Comparison of ENCODE assay signal across 23 cellular contexts in the genomic region with DNA sequence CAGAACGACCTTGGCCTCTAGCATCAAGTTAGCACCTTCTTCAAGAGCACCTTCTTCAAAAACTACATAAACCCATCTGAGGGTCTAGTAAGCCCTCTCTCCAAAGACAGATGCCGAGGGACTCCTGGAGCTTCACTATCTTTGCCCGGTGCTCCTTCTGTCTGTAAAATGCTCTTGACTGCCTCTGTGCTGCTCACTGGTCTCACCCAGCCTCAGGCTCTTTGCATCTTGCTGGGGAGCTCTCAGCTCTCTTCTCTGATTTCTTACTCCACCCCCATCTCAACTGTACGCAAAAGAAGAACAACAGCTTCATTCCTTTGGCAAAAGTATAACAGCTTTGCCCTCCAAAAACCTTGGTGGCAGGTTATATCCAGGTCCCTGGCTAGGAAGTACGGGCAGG.
"Had no signal": no experiment of that assay in that cellular context is flagged by ENCODE, and none has a peak within 500 bp of the region (broad histone marks: within the 10 kb centered on the region; RNA-seq: fewer than 3 reads in every experiment).

No MANE protein-coding gene starts in this region.

- H3K27ac Mint-ChIP-seq: activated CD4-positive, alpha-beta memory T cell treated with anti-CD3 and anti-CD28 coated beads, Interleukin-2, amount 10 ng/mL, durations not matched to agents 7 days and 5 days; activated CD4-positive, alpha-beta T cell treated with anti-CD3 and anti-CD28 coated beads for 36 hours; activated naive CD8-positive, alpha-beta T cell treated with anti-CD3 and anti-CD28 coated beads, Interleukin-2, amount 50 U/mL, for 24 hours; activated T-cell treated with anti-CD3 and anti-CD28 coated beads, Interleukin-2, amount 50 U/mL, for 72 hours had no signal

- H3K4me3 Mint-ChIP-seq: activated CD4-positive, alpha-beta memory T cell treated with anti-CD3 and anti-CD28 coated beads, Interleukin-2, amount 10 ng/mL, durations not matched to agents 7 days and 5 days; activated CD4-positive, alpha-beta T cell treated with anti-CD3 and anti-CD28 coated beads for 36 hours; activated naive CD8-positive, alpha-beta T cell treated with anti-CD3 and anti-CD28 coated beads, Interleukin-2, amount 50 U/mL, for 24 hours; activated T-cell treated with anti-CD3 and anti-CD28 coated beads, Interleukin-2, amount 50 U/mL, for 72 hours had no signal

- H3K9me3 ChIP-seq: ascending aorta, body of pancreas had no signal

- H3K36me3 ChIP-seq: ascending aorta had no signal

- H3K27me3 Mint-ChIP-seq: activated CD4-positive, alpha-beta memory T cell treated with anti-CD3 and anti-CD28 coated beads, Interleukin-2, amount 10 ng/mL, durations not matched to agents 7 days and 5 days; activated CD4-positive, alpha-beta T cell treated with anti-CD3 and anti-CD28 coated beads for 36 hours; activated naive CD8-positive, alpha-beta T cell treated with anti-CD3 and anti-CD28 coated beads, Interleukin-2, amount 50 U/mL, for 24 hours had no signal

- H3K4me1 ChIP-seq: ascending aorta, body of pancreas had no signal

- DNase-seq: activated CD4-positive, alpha-beta memory T cell treated with anti-CD3 and anti-CD28 coated beads, Interleukin-2, amount 10 ng/mL, durations not matched to agents 7 days and 5 days; activated CD4-positive, alpha-beta T cell treated with anti-CD3 and anti-CD28 coated beads for 36 hours; activated CD4-positive, alpha-beta T cell treated with anti-CD3 and anti-CD28 coated beads, Interleukin-2, amount 50 U/mL, for 1 hour; activated naive CD8-positive, alpha-beta T cell treated with anti-CD3 and anti-CD28 coated beads, Interleukin-2, amount 50 U/mL, for 24 hours; activated T-cell treated with anti-CD3 and anti-CD28 coated beads for 4 hours; activated T-cell treated with anti-CD3 and anti-CD28 coated beads, Interleukin-2, amount 50 U/mL, for 72 hours; amniotic stem cell; body of pancreas; central memory CD4-positive, alpha-beta T cell; Kasumi-1; KBM-7; NCI-H1092; NCI-H1436; NCI-H1694 treated with DMSO at 0.1 percent for 48 hours; NCI-H2029 treated with DMSO at 0.1 percent for 48 hours; NCI-H345; NCI-H510A; NCI-H526 treated with DMSO at 0.1 percent for 48 hours; NCI-H82; SIG-M5 had no signal

- H3K4me1 Mint-ChIP-seq: activated CD4-positive, alpha-beta memory T cell treated with anti-CD3 and anti-CD28 coated beads, Interleukin-2, amount 10 ng/mL, durations not matched to agents 7 days and 5 days had no signal

- H3K9me3 Mint-ChIP-seq: activated CD4-positive, alpha-beta memory T cell treated with anti-CD3 and anti-CD28 coated beads, Interleukin-2, amount 10 ng/mL, durations not matched to agents 7 days and 5 days; activated naive CD4-positive, alpha-beta T cell treated with anti-CD3 and anti-CD28 coated beads, Interleukin-2, amount 50 U/mL, for 72 hours; activated naive CD8-positive, alpha-beta T cell treated with anti-CD3 and anti-CD28 coated beads, Interleukin-2, amount 50 U/mL, for 24 hours had no signal

- H3K4me3 ChIP-seq: ascending aorta, body of pancreas had no signal

- H3K27ac ChIP-seq: ascending aorta, body of pancreas, VCaP had no signal

- ATAC-seq: activated CD4-positive, alpha-beta T cell treated with anti-CD3 and anti-CD28 coated beads for 36 hours; activated naive CD4-positive, alpha-beta T cell treated with anti-CD3 and anti-CD28 coated beads, Interleukin-2, amount 50 U/mL, for 72 hours; activated naive CD8-positive, alpha-beta T cell treated with anti-CD3 and anti-CD28 coated beads, Interleukin-2, amount 50 U/mL, for 24 hours; activated T-cell treated with anti-CD3 and anti-CD28 coated beads, Interleukin-2, amount 50 U/mL, for 72 hours; body of pancreas had no signal

- H3K27me3 ChIP-seq: ascending aorta, body of pancreas had no signal
